ENCODE assay signal across 8 cellular contexts in the genomic region with DNA sequence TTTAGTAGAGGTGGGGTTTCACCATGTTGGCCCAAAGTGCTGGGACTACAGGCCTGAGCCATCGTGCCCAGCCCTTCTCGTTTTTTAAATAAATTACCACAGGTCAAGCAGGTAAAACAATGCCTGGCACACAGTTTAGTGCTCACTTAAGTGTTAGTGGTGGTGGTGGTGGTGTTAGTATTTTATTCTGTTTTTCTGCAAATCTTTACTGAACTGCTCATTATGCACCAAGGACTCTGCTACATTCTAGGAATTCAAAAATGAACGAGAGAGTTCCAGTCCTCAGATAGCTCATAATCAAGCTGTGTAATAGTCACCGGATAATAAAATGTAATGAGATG. TPM values are rescaled to one million over a fixed set of nuclear protein-coding genes. Genes with fewer than 3 reads are reported as not detected.
A peak's percentile ranks its signal among the peaks of the same experiment; 100 is the strongest.
DNase-seq lines count a peak whose midpoint lies in the region; ATAC-seq and TF ChIP-seq lines count a peak whose summit lies in the region.

No MANE protein-coding gene starts in this region.

- peak; percentile 1 for ATAC-seq in GM18511 (IDR thresholded peaks at IDR 0.05; ENCODE audit: unreplicated experiment)
- no peak for ATAC-seq in omental fat pad (ENCODE audit: low FRiP score)

- H3K36me3 ChIP-seq in SJSA1, result peaks cover 23% of the 10 kb centered on the region

- H3K4me1 ChIP-seq in SJSA1 (replicated peaks), result 0 out of 2 replicates have a peak, but pooled peaks cover 7% of the 10 kb centered on the region

- H3K27me3 ChIP-seq in SJSA1 (replicated peaks), result no peaks in the 10 kb centered on the region

- H3K9me3 ChIP-seq in SJSA1 (replicated peaks), result no peaks in the 10 kb centered on the region

- no peak for TF ChIP-seq CTCF in fibroblast of villous mesenchyme (IDR thresholded peaks at IDR 0.05; ENCODE audit: insufficient read depth, low read depth, low read length)
- no peak for TF ChIP-seq CTCF in retinal pigment epithelial cell (conservative IDR thresholded peaks at IDR 0.05; ENCODE audit: low read depth, low read length)
- TF ChIP-seq CTCF in omental fat pad (IDR thresholded peaks at IDR 0.05), result no peak

- peak overlapping the region; percentile 81 for H3K27ac ChIP-seq in SJSA1

- H3K4me3 ChIP-seq in SJSA1 (peak overlapping the region; percentile 69), fibroblast of villous mesenchyme (ENCODE audit: low read depth, low read length) (peak overlapping the region; percentile 86), retinal pigment epithelial cell (ENCODE audit: low read length) (peak overlapping the region; percentile 95)

- DNase-seq in SJSA1 (ENCODE audit: low read depth in 1 of 2, low spot score in 2 of 2) (no peak), fibroblast of villous mesenchyme (ENCODE audit: low read depth) (no peak), retinal pigment epithelial cell (ENCODE audit: low read depth) (no peak), ecto neural progenitor cell (ENCODE audit: low spot score) (no peak), iPS-NIHi7 (ENCODE audit: extremely low spot score) (no peak), omental fat pad (ENCODE audit: low spot score) (no peak)
- DNase-seq in activated CD8-positive, alpha-beta memory T cell treated with anti-CD3 and anti-CD28 coated beads, Interleukin-2, amount 50 U/mL, for 48 hours, result no peak

RNA-seq across cellular contexts. Expression of gene ITFG2, which starts 0.7 kb away (rescaled TPM):
- total RNA-seq in SJSA1 (2014; rRNA removed; shearing (Covaris generic)), result 19.7 and 22.7 TPM in 2 replicates
- total RNA-seq in fibroblast of villous mesenchyme (21.2 and 22.2 TPM in 2 replicates), omental fat pad (10 to 100 TPM; 23.4 to 40.5 (median 29.0) TPM)

RNA-seq across cellular contexts. Expression of gene FKBP4, which starts 18.4 kb away (rescaled TPM):
- 81.8 and 91.1 TPM in 2 replicates for total RNA-seq in SJSA1 (2014; rRNA removed; shearing (Covaris generic))
- total RNA-seq in fibroblast of villous mesenchyme (25.4 and 51.8 TPM in 2 replicates), omental fat pad (10 to 100 TPM; 29.6 to 86.5 (median 45.1) TPM)

RNA-seq across cellular contexts. Expression of gene NRIP2, which starts 21.7 kb away (rescaled TPM):
- 0.32 TPM in 1 of 2 replicates, not detected in the other for total RNA-seq in SJSA1 (2014; rRNA removed; shearing (Covaris generic))
- total RNA-seq in fibroblast of villous mesenchyme, result under 0.01 and 0.86 TPM in 2 replicates
- 1 to 10 TPM in 2 of 4 donors, under 1 TPM in 2; 0.46 to 4.9 (median 0.93) TPM for total RNA-seq in omental fat pad

RNA-seq across cellular contexts. Expression of gene TEX52, which starts 43.7 kb away (rescaled TPM):
- total RNA-seq in SJSA1 (2014; rRNA removed; shearing (Covaris generic)), result not detected in 2 replicates
- total RNA-seq in fibroblast of villous mesenchyme (not detected in 2 replicates), omental fat pad (not detected)
